ENCODE assay signal across 24 cellular contexts in the genomic region with DNA sequence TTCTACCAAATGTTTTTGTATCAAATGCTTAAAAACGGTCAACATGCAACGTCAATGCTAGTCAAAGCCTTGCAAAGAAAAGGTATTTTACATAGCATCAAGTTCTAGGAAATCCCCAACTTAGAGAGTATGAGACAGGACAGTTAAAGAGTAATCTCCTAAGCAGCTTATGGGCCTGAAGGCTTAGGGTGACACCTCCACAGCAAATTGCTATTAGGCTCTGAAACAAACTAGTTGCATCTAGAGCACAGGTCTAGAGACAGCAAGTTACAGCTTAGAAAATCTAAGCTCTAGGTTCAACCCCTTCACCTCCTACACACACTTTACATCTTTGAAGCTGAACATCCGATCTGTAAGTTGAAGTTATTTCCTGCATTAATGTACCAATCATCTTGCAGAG.
"Had no signal": no experiment of that assay in that cellular context is flagged by ENCODE, and none has a peak within 500 bp of the region (broad histone marks: within the 10 kb centered on the region; RNA-seq: fewer than 3 reads in every experiment).

No MANE protein-coding gene starts in this region.

- DNase-seq: activated CD4-positive, alpha-beta T cell treated with anti-CD3 and anti-CD28 coated beads, Interleukin-2, amount 50 U/mL, for 48 hours; activated CD4-positive, CD25-positive, alpha-beta regulatory T cell treated with anti-CD3 and anti-CD28 coated beads, Interleukin-2, amount 50 U/mL, for 72 hours; activated effector memory CD4-positive, alpha-beta T cell treated with anti-CD3 and anti-CD28 coated beads, Interleukin-2, amount 50 U/mL, for 16 hours; activated naive CD4-positive, alpha-beta T cell treated with anti-CD3 and anti-CD28 coated beads, Interleukin-2, amount 50 U/mL, for 16 hours; adrenal gland; colonic mucosa; dorsolateral prefrontal cortex; effector memory CD8-positive, alpha-beta T cell; esophagus squamous epithelium; gastrocnemius medialis; islet precursor cell; left colon; mesenchymal stem cell; nucleus accumbens; right lobe of liver; small intestine; stimulated activated CD4-positive, alpha-beta T cell treated with anti-CD3 and anti-CD28 coated beads, Interleukin-2, amount 100 ng/mL, for 24 hours; testis; trophoblast cell; uterus had no signal

- H3K27me3 Mint-ChIP-seq: central memory CD8-positive, alpha-beta T cell; effector memory CD8-positive, alpha-beta T cell had no signal

- H3K27ac Mint-ChIP-seq: effector memory CD8-positive, alpha-beta T cell; T-helper 2 cell treated with Interferon-gamma antibody and Interleukin-4, amounts not matched to agents 5 μg/mL and 100 μg/mL, for 36 hours had no signal

- H3K4me3 Mint-ChIP-seq: central memory CD8-positive, alpha-beta T cell; effector memory CD8-positive, alpha-beta T cell; stimulated activated effector memory CD8-positive, alpha-beta T cell treated with anti-CD3 and anti-CD28 coated beads, Interleukin-12 subunit alpha, Interleukin-12 subunit beta, amount 100 ng/mL, for 72 hours; T-helper 2 cell treated with Interferon-gamma antibody and Interleukin-4, amounts not matched to agents 5 μg/mL and 100 μg/mL, for 36 hours had no signal

- ATAC-seq: effector memory CD8-positive, alpha-beta T cell; gastrocnemius medialis; left colon; right lobe of liver; SK-N-SH treated with all-trans-retinoic acid at 6 μM for 48 hours; stimulated activated effector memory CD8-positive, alpha-beta T cell treated with anti-CD3 and anti-CD28 coated beads, Interleukin-12 subunit alpha, Interleukin-12 subunit beta, amount 100 ng/mL, for 72 hours had no signal

- H3K9me3 Mint-ChIP-seq: central memory CD8-positive, alpha-beta T cell; stimulated activated effector memory CD8-positive, alpha-beta T cell treated with anti-CD3 and anti-CD28 coated beads, Interleukin-12 subunit alpha, Interleukin-12 subunit beta, amount 100 ng/mL, for 72 hours; T-helper 2 cell treated with Interferon-gamma antibody and Interleukin-4, amounts not matched to agents 5 μg/mL and 100 μg/mL, for 36 hours had no signal
